Comparison of ENCODE assay signal across 11 cellular contexts in the genomic region with DNA sequence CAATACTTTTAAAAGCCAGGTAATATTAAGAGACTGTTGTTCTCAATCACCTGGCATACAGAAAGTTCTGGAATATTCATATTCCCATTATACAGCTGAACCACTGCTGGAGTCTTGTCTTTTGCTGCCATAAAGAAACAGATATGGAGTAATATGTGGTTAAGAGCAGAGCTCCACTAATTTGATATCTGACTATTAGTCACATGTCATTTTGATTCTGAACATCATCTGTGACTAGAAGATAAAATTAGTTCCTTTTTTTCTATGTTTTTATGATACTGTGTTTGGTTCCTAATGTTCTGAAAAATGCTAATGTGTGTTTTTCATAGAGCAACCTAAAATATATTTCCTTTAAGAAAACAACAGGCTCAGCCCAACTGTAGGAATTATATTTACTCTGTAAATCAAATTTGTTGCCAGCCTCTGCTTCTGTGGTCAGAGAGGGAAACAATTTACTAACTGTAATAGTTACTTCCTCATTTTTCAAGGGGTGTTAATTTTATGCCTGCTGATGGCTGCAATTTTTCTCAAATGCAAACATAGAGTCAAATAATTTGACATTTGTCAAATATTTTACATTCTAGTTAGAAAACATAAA. TPM values are rescaled to one million over a fixed set of nuclear protein-coding genes. Genes with fewer than 3 reads are reported as not detected.
DNase-seq lines count a peak whose midpoint lies in the region; ATAC-seq and TF ChIP-seq lines count a peak whose summit lies in the region.
"Had no signal": no experiment of that assay in that cellular context is flagged by ENCODE, and none has a peak within 500 bp of the region (broad histone marks: within the 10 kb centered on the region; RNA-seq: fewer than 3 reads in every experiment).

No MANE protein-coding gene starts in this region.

- H3K36me3 ChIP-seq in breast epithelium (no peaks in the 10 kb centered on the region), mammary epithelial cell (ENCODE audit: insufficient read depth, low read length) (no peaks in the 10 kb centered on the region), upper lobe of left lung (no peaks in the 10 kb centered on the region), A673 (ENCODE audit: insufficient read depth, low read length, poor library complexity, severe bottlenecking) (no peaks in the 10 kb centered on the region)

- no peak for DNase-seq in breast epithelium (ENCODE audit: low spot score in 2 of 2)
- no peak for DNase-seq in mammary epithelial cell
- peak; percentile 79 for DNase-seq in RPMI8226
- no peak for DNase-seq in upper lobe of left lung
- DNase-seq in NCI-H1105 (lab: John Stamatoyannopoulos, UW) = no peak
- no peak for DNase-seq in A673 (ENCODE audit: low spot score)
- DNase-seq in NCI-H2171 treated with DMSO at 0.1 percent for 48 hours (lab: John Stamatoyannopoulos, UW) = no peak
- DNase-seq: ACHN had no signal

- H2AFZ ChIP-seq in mammary epithelial cell (ENCODE audit: low read depth, low read length) = no peak overlapping the region

- H3K27ac ChIP-seq in breast epithelium = peak overlapping the region; percentile 66 to 76
- H3K27ac ChIP-seq in mammary epithelial cell (ENCODE audit: insufficient read depth, low read depth, low read length) = no peak overlapping the region
- H3K27ac ChIP-seq in upper lobe of left lung = peak overlapping the region; percentile 73 to 86 (median 82)
- H3K27ac ChIP-seq in A673 (ENCODE audit: low read depth, low read length, poor library complexity, severe bottlenecking) = no peak overlapping the region

- ATAC-seq in HG03103 (IDR thresholded peaks at IDR 0.05; ENCODE audit: low read depth, unreplicated experiment) (peak; percentile 27), upper lobe of left lung (ENCODE audit: low FRiP score in 2 of 2) (peak in 1 of 2 donors; percentile 48)

- intact Hi-C loops in breast epithelium (cut with DNase I; ENCODE audit: low total_unique reads) = no loop called here
- intact Hi-C loops in mammary epithelial cell (cut with micrococcal nuclease) = no loop called here
- intact Hi-C loops in A673 (cut with micrococcal nuclease; ENCODE audit: unreplicated experiment) = no loop called here

- POLR2A ChIA-PET in A673 (lab: Charles Lee; ENCODE audit: low non-redundant PET) = no interaction called here

- H3K9ac ChIP-seq in mammary epithelial cell (ENCODE audit: insufficient read depth, low read length) = no peak overlapping the region

- H3K9me3 ChIP-seq in breast epithelium (no peaks in the 10 kb centered on the region), mammary epithelial cell (replicated peaks; ENCODE audit: insufficient read depth, low read length) (no peaks in the 10 kb centered on the region), upper lobe of left lung (no peaks in the 10 kb centered on the region), A673 (ENCODE audit: low read depth, low read length, poor library complexity, severe bottlenecking) (no peaks in the 10 kb centered on the region)

- H3K4me2 ChIP-seq in mammary epithelial cell (ENCODE audit: insufficient read depth, low read depth, low read length) = no peak overlapping the region
- H3K4me2 ChIP-seq: smooth muscle cell had no signal

- in situ Hi-C loops in mammary epithelial cell (cut with MboI; ENCODE audit: low sequenced_read_pairs in 2 of 2) = no loop called here

- no peak overlapping the region for H3K4me3 ChIP-seq in breast epithelium
- no peak overlapping the region for H3K4me3 ChIP-seq in mammary epithelial cell (replicated peaks in 1 of 3; ENCODE audit: insufficient read depth in 1 of 3, low read depth in 2 of 3, low read length in 3 of 3)
- no peak overlapping the region for H3K4me3 ChIP-seq in upper lobe of left lung
- H3K4me3 ChIP-seq in A673 (ENCODE audit: low read depth, low read length, poor library complexity, severe bottlenecking) = no peak overlapping the region
- H3K4me3 ChIP-seq: smooth muscle cell had no signal

- no peaks in the 10 kb centered on the region for H4K20me1 ChIP-seq in mammary epithelial cell (ENCODE audit: insufficient read depth, low read length)

- no peak for TF ChIP-seq POLR2A in breast epithelium (IDR thresholded peaks at IDR 0.05)
- no peak for TF ChIP-seq POLR2A in upper lobe of left lung (IDR thresholded peaks at IDR 0.05)

- TF ChIP-seq CTCF in breast epithelium (IDR thresholded peaks at IDR 0.05) = no peak
- TF ChIP-seq CTCF in mammary epithelial cell (conservative IDR thresholded peaks at IDR 0.05 in 1 of 2, IDR thresholded peaks at IDR 0.05 in 1 of 2; ENCODE audit: extremely low read depth in 1 of 2, insufficient read depth in 1 of 2, low read depth in 1 of 2, low read length in 2 of 2) = no peak
- no peak for TF ChIP-seq CTCF in upper lobe of left lung (IDR thresholded peaks at IDR 0.05)
- TF ChIP-seq CTCF in A673 (conservative IDR thresholded peaks at IDR 0.05; ENCODE audit: low read depth, low read length) = no peak

- dilution Hi-C loops in mammary epithelial cell (cut with HindIII; ENCODE audit: low sequenced_read_pairs) = no loop called here

- no peaks in the 10 kb centered on the region for H3K79me2 ChIP-seq in mammary epithelial cell (ENCODE audit: insufficient read depth, low read length)

- CTCF ChIA-PET in mammary epithelial cell (lab: Charles Lee; ENCODE audit: low non-redundant PET) (no interaction called here), A673 (lab: Charles Lee) (no interaction called here)

- H3K27me3 ChIP-seq in breast epithelium (no peaks in the 10 kb centered on the region), mammary epithelial cell (ENCODE audit: insufficient read depth, low read length) (no peaks in the 10 kb centered on the region), upper lobe of left lung (no peaks in the 10 kb centered on the region), A673 (replicated peaks; ENCODE audit: insufficient read depth, low read depth, low read length, poor library complexity) (no peaks in the 10 kb centered on the region)

- TF ChIP-seq EP300 in upper lobe of left lung (IDR thresholded peaks at IDR 0.05) = no peak

- BruUV-seq in mammary epithelial cell (replicated peaks; lab: Mats Ljungman, UMichigan) (no TSS peak), A673 (replicated peaks; lab: Mats Ljungman, UMichigan) (no TSS peak)

- H3K4me1 ChIP-seq in breast epithelium (no peaks in the 10 kb centered on the region), mammary epithelial cell (ENCODE audit: insufficient read depth, low read length) (no peaks in the 10 kb centered on the region), upper lobe of left lung (peaks cover 8 to 18% (median 17%) of the 10 kb centered on the region in 4 donors), A673 (ENCODE audit: insufficient read depth, low read length, poor library complexity, severe bottlenecking) (no peaks in the 10 kb centered on the region)

RNA-seq across cellular contexts. Expression of a gene that starts 33.3 kb away (rescaled TPM):
- total RNA-seq in breast epithelium (1 to 10 TPM in 2 of 3 donors, under 1 TPM in 1; 0.96 to 2.9 (median 2.5) TPM), mammary epithelial cell (not detected), upper lobe of left lung (1 to 10 TPM in 3 of 6 donors, under 1 TPM in 3; 0.52 to 4.2 (median 0.94) TPM), A673 (2021) (not detected in 2 replicates)
- polyA plus RNA-seq in mammary epithelial cell = not detected
- not detected for polyA minus RNA-seq in mammary epithelial cell
- total RNA-seq: NCI-H460, smooth muscle cell had no signal
- polyA plus RNA-seq: smooth muscle cell had no signal

RNA-seq across cellular contexts. Expression of a gene that starts 49.3 kb away (rescaled TPM):
- total RNA-seq in breast epithelium (100 to 1,000 TPM; 211 to 342 (median 300) TPM), mammary epithelial cell (10 to 100 TPM; 26.4 to 55.8 TPM), upper lobe of left lung (100 to 1,000 TPM; 103 to 364 (median 228) TPM), A673 (2021) (365 and 437 TPM in 2 replicates)
- polyA plus RNA-seq in mammary epithelial cell = 17.9 TPM
- 6.6 TPM for polyA minus RNA-seq in mammary epithelial cell

Comparison
In these comparisons a context has a peak if more than half of its experiments do, and no peak if none do; other contexts are left out.
1. H3K27ac ChIP-seq: peak in breast epithelium (2 of 2) and upper lobe of left lung (4 of 4); none in mammary epithelial cell (single experiment) and A673 (single experiment).